ENCODE assay signal across 13 cellular contexts in the genomic region with DNA sequence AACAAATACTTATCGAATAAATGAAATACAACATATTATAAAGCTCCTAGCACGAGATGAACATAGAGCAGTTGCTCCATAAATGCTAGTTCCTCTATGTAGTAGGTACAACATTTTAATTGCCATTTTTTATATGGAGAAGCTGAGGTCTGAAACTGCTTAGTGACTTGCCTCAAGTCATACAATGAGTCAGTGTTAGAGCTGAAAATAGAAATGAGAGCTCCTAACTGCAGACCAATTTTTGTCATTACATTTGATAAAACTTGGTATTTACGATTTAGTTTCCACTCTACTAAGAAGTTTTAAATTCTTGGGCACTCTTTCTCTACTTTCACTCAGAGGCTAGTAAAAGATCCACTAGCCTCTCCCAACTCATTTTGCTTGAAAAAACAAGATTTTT. TPM values are rescaled to one million over a fixed set of nuclear protein-coding genes. Genes with fewer than 3 reads are reported as not detected.
DNase-seq lines count a peak whose midpoint lies in the region; ATAC-seq, FAIRE-seq and TF ChIP-seq lines count a peak whose summit lies in the region.
"Had no signal": no experiment of that assay in that cellular context is flagged by ENCODE, and none has a peak within 500 bp of the region (broad histone marks: within the 10 kb centered on the region; RNA-seq: fewer than 3 reads in every experiment).

No MANE protein-coding gene starts in this region.

- no peaks in the 10 kb centered on the region for H3K36me3 ChIP-seq in astrocyte (ENCODE audit: insufficient read depth, low read length)
- H3K36me3 ChIP-seq: esophagus squamous epithelium had no signal

- H3K4me1 Mint-ChIP-seq in astrocyte (ENCODE audit: low read depth, unreplicated experiment) (peaks cover 13% of the 10 kb centered on the region), osteocyte (ENCODE audit: unreplicated experiment) (peaks cover 23% of the 10 kb centered on the region)

- H3K27ac ChIP-seq in astrocyte (ENCODE audit: low read depth, low read length), result no peak overlapping the region

- no peak overlapping the region for H2AFZ ChIP-seq in astrocyte (ENCODE audit: low read depth, low read length)

- peaks cover 4% of the 10 kb centered on the region for H3K36me3 Mint-ChIP-seq in astrocyte (ENCODE audit: low read depth, unreplicated experiment)
- H3K36me3 Mint-ChIP-seq in osteocyte (ENCODE audit: unreplicated experiment), result no peaks in the 10 kb centered on the region
- H3K36me3 Mint-ChIP-seq: IgD-negative memory B cell had no signal

- no peaks in the 10 kb centered on the region for H3K27me3 ChIP-seq in astrocyte (ENCODE audit: insufficient read depth, low read length)
- H3K27me3 ChIP-seq: esophagus squamous epithelium had no signal

- H3K9me3 Mint-ChIP-seq in astrocyte (ENCODE audit: unreplicated experiment) (peaks cover 4% of the 10 kb centered on the region), osteocyte (ENCODE audit: unreplicated experiment) (no peaks in the 10 kb centered on the region)
- H3K9me3 Mint-ChIP-seq: IgD-negative memory B cell had no signal

- H3K27ac Mint-ChIP-seq in astrocyte (ENCODE audit: unreplicated experiment), result peak overlapping the region; percentile 75
- peak overlapping the region; percentile 86 for H3K27ac Mint-ChIP-seq in osteocyte (ENCODE audit: unreplicated experiment)
- H3K27ac Mint-ChIP-seq: IgD-negative memory B cell had no signal

- peaks cover 7% of the 10 kb centered on the region for H3K4me1 ChIP-seq in astrocyte (ENCODE audit: insufficient read depth, low read length)

- TF ChIP-seq CTCF in astrocyte (IDR thresholded peaks at IDR 0.05; ENCODE audit: insufficient read depth, low read depth, low read length), result no peak
- TF ChIP-seq CTCF in osteocyte (IDR thresholded peaks at IDR 0.05), result no peak

- no peaks in the 10 kb centered on the region for H4K20me1 ChIP-seq in astrocyte (ENCODE audit: insufficient read depth, low read length)

- H3K27me3 Mint-ChIP-seq in astrocyte (ENCODE audit: low read depth, unreplicated experiment) (peaks cover 2% of the 10 kb centered on the region), osteocyte (ENCODE audit: unreplicated experiment) (peaks cover 6% of the 10 kb centered on the region)

- no peak overlapping the region for H3K9ac ChIP-seq in astrocyte (ENCODE audit: low read length)

- no peaks in the 10 kb centered on the region for H3K9me3 ChIP-seq in astrocyte (ENCODE audit: insufficient read depth, low read depth, low read length)
- H3K9me3 ChIP-seq: esophagus squamous epithelium had no signal

- H3K4me3 Mint-ChIP-seq in astrocyte (ENCODE audit: unreplicated experiment), result no peak overlapping the region
- H3K4me3 Mint-ChIP-seq in osteocyte (ENCODE audit: unreplicated experiment), result no peak overlapping the region
- H3K4me3 Mint-ChIP-seq: IgD-negative memory B cell had no signal

- no peak for FAIRE-seq in astrocyte (lab: Jason Lieb, UNC)

- ATAC-seq in GM21737 (IDR thresholded peaks at IDR 0.05; ENCODE audit: unreplicated experiment) (no peak), left lobe of liver (no peak)
- ATAC-seq: left ventricle myocardium superior had no signal

- no peak overlapping the region for H3K4me3 ChIP-seq in astrocyte (ENCODE audit: insufficient read depth, low read depth, low read length)
- H3K4me3 ChIP-seq: esophagus squamous epithelium had no signal

- peak; percentile 75 for DNase-seq in GM04503 (ENCODE audit: low read depth)
- peak; percentile 50 for DNase-seq in LHCN-M2 (ENCODE audit: low read depth)
- DNase-seq in astrocyte (ENCODE audit: low read depth), result peak; percentile 58
- no peak for DNase-seq in osteocyte (ENCODE audit: extremely low spot score, unreplicated experiment)
- DNase-seq in kidney glomerular epithelial cell (lab: John Stamatoyannopoulos, UW), result no peak
- DNase-seq in pons (ENCODE audit: low spot score), result no peak
- DNase-seq in left lobe of liver (ENCODE audit: low spot score), result no peak
- DNase-seq: amygdala, esophagus squamous epithelium, left ventricle myocardium superior, right cardiac atrium had no signal

- H3K4me2 ChIP-seq in astrocyte (ENCODE audit: low read length), result no peak overlapping the region

- H3K79me2 ChIP-seq in astrocyte (ENCODE audit: insufficient read depth, low read length), result no peaks in the 10 kb centered on the region

RNA-seq across cellular contexts. Expression of a gene that starts 8.0 kb away (rescaled TPM):
- total RNA-seq in LHCN-M2 (2014; rRNA removed) (313 and 322 TPM in 2 replicates), astrocyte (331 and 359 TPM in 2 replicates), osteocyte (380 and 409 TPM in 2 replicates), left lobe of liver (275 TPM)
- polyA plus RNA-seq in LHCN-M2 (2012), result 217 TPM

RNA-seq across cellular contexts. Expression of a gene that starts 57.6 kb away (rescaled TPM):
- total RNA-seq in LHCN-M2 (2014; rRNA removed) (37.9 and 38.7 TPM in 2 replicates), astrocyte (45.2 and 56.3 TPM in 2 replicates), osteocyte (116 and 117 TPM in 2 replicates), left lobe of liver (50.1 TPM)
- 38.0 TPM for polyA plus RNA-seq in LHCN-M2 (2012)

Comparison
In these comparisons a context has a peak if more than half of its experiments do, and no peak if none do; other contexts are left out.
1. DNase-seq: peak in GM04503 (single experiment), LHCN-M2 (single experiment) and astrocyte (single experiment); none in osteocyte (single experiment), kidney glomerular epithelial cell (single experiment), pons (single experiment) and left lobe of liver (single experiment).